ENCODE assay signal across 26 cellular contexts in the genomic region with DNA sequence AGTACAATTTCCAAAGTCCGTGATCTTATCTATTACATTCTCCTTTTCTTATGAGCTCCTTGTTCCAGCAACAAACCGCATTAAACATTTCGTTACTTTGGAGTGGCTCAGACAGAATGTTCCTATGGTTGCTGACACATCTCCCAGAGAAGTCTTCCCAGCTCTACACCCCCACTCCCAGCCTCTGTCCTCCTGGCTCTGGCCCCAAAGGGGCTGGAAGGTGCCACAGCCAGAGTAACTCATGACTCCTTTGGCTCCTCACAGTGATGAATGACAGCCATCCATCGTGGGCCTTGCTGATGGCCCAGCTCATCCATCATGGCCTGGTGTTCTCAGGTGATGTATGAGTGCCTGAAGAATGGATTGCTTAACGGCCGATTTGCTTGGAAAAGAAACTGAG.
"Had no signal": no experiment of that assay in that cellular context is flagged by ENCODE, and none has a peak within 500 bp of the region (broad histone marks: within the 10 kb centered on the region; RNA-seq: fewer than 3 reads in every experiment).

No MANE protein-coding gene starts in this region.

- H3K4me3 ChIP-seq: colonic mucosa, gastroesophageal sphincter, lung, mucosa of descending colon, ovary, sigmoid colon, skin epidermis, thoracic aorta, tibial nerve, upper lobe of left lung had no signal

- H3K4me1 ChIP-seq: colonic mucosa, gastroesophageal sphincter, sigmoid colon, tibial nerve, upper lobe of left lung had no signal

- H3K9me3 ChIP-seq: colonic mucosa, gastroesophageal sphincter, mucosa of descending colon, ovary, sigmoid colon, thoracic aorta, tibial nerve, upper lobe of left lung had no signal

- ATAC-seq: esophagus mucosa; gastroesophageal sphincter; left colon; mucosa of descending colon; natural killer cell treated with Interleukin-12 subunit alpha and Interleukin-12 subunit beta and Interleukin-15 and Interleukin-18, amount 100 ng/mL, for 72 hours; stimulated activated naive B cell treated with anti-CD40 and anti-IgM and Interleukin-4, amounts not matched to agents 10 μg/mL and 1 μg/mL and 100 μg/mL, for 72 hours had no signal

- DNase-seq: colonic mucosa; effector CD8-positive, alpha-beta T cell; endodermal cell; foreskin fibroblast; hypothalamus; immature natural killer cell; islet precursor cell; kidney glomerular epithelial cell; left colon; mesenchymal stem cell; mucosa of descending colon; naive B cell; ovary; sigmoid colon; stimulated activated CD4-positive, alpha-beta T cell treated with anti-CD3 and anti-CD28 coated beads, Interleukin-15, amount 100 ng/mL, for 24 hours; stimulated activated CD4-positive, alpha-beta T cell treated with anti-CD3 and anti-CD28 coated beads, Interleukin-2, amount 100 ng/mL, for 48 hours; stimulated activated naive B cell treated with anti-CD40 and anti-IgM and Interleukin-4, amounts not matched to agents 10 μg/mL and 1 μg/mL and 100 μg/mL, for 72 hours; upper lobe of left lung had no signal

- H3K27me3 ChIP-seq: colonic mucosa, ovary, sigmoid colon, tibial nerve, upper lobe of left lung had no signal

- H3K27ac ChIP-seq: colonic mucosa, epithelial cell of prostate, gastroesophageal sphincter, ovary, sigmoid colon, skin epidermis, thoracic aorta, tibial nerve, upper lobe of left lung had no signal

- H3K36me3 ChIP-seq: colonic mucosa, gastroesophageal sphincter, ovary, sigmoid colon, thoracic aorta, tibial nerve, upper lobe of left lung had no signal
